10 cellular contexts compared by ENCODE assay signal in genomic region chr18:66506178-66506577, GRCh38.
"Had no signal": no experiment of that assay in that cellular context is flagged by ENCODE, and none has a peak within 500 bp of the region (broad histone marks: within the 10 kb centered on the region; RNA-seq: fewer than 3 reads in every experiment).

No MANE protein-coding gene starts in this region.

- H3K27me3 Mint-ChIP-seq: IgD-negative memory B cell had no signal

- H3K4me2 ChIP-seq: KMS-11 had no signal

- H3K9me3 Mint-ChIP-seq: IgD-negative memory B cell had no signal

- H3K4me3 ChIP-seq: GM23248, HAP-1 had no signal

- DNase-seq: GM23248, GOT3, H7, HFFc6, KBM-7 had no signal

- H3K4me3 Mint-ChIP-seq: HFFc6, IgD-negative memory B cell had no signal

- H3K27ac ChIP-seq: GM23248, HL-60, KMS-11 had no signal

- H3K9me3 ChIP-seq: HAP-1 had no signal

- H3K36me3 Mint-ChIP-seq: IgD-negative memory B cell had no signal

- H3K27ac Mint-ChIP-seq: HFFc6, IgD-negative memory B cell had no signal

- ATAC-seq: HCT116 had no signal
